9 cellular contexts compared by ENCODE assay signal in the genomic region with DNA sequence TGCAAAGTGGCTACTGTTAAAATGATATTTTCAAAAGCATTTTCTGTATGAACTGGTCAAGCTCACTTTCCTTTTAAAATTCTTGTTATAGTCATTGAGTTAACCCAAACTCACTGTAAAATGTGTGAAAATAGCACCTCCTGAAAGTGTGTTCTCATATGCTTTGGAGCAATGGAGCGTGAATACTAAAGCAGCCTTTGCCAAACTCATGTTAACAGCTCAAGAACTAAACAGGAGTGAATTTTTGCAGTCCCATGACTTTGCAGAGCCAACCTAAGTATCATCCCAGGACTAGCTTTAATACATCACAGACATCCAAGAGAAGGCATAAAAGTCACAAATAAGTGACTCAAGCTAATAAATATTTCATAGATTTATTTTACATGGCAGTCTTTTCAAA. TPM values are rescaled to one million over a fixed set of nuclear protein-coding genes. Genes with fewer than 3 reads are reported as not detected.
A peak's percentile ranks its signal among the peaks of the same experiment; 100 is the strongest.
DNase-seq lines count a peak whose midpoint lies in the region; ATAC-seq and TF ChIP-seq lines count a peak whose summit lies in the region.
"Had no signal": no experiment of that assay in that cellular context is flagged by ENCODE, and none has a peak within 500 bp of the region (broad histone marks: within the 10 kb centered on the region; RNA-seq: fewer than 3 reads in every experiment).

No MANE protein-coding gene starts in this region.

- POLR2A ChIA-PET in activated CD4-positive, alpha-beta memory T cell treated with anti-CD3 and anti-CD28 coated beads, Interleukin-2, amount 10 ng/mL, durations not matched to agents 7 days and 5 days (lab: Charles Lee), result interaction anchor here (1.5 to 4.0 kb wide), 2 partner anchors 18 to 85 kb away, joined by 3 to 25 read pairs; no protein-coding TSS in a partner anchor

- peak overlapping the region; percentile 79 for H3K4me2 ChIP-seq in GM23338

- TF ChIP-seq CTCF in GM23338 (conservative IDR thresholded peaks at IDR 0.05; ENCODE audit: low read depth in 2 of 2), result no peak

- peak overlapping the region; percentile 93 for H3K4me3 Mint-ChIP-seq in GM23338
- peak overlapping the region; percentile 57 for H3K4me3 Mint-ChIP-seq in activated CD4-positive, alpha-beta memory T cell treated with anti-CD3 and anti-CD28 coated beads, Interleukin-2, amount 10 ng/mL, durations not matched to agents 7 days and 5 days
- H3K4me3 Mint-ChIP-seq in memory B cell, result peak overlapping the region; percentile 21

- H3K27ac Mint-ChIP-seq in GM23338, result no peak overlapping the region
- no peak overlapping the region for H3K27ac Mint-ChIP-seq in activated CD4-positive, alpha-beta memory T cell treated with anti-CD3 and anti-CD28 coated beads, Interleukin-2, amount 10 ng/mL, durations not matched to agents 7 days and 5 days
- H3K27ac Mint-ChIP-seq in memory B cell, result no peak overlapping the region

- H3K4me3 ChIP-seq in GM23338, result peak overlapping the region; percentile 76

- H3K36me3 ChIP-seq in GM23338 (ENCODE audit: insufficient read depth), result no peaks in the 10 kb centered on the region

- no peaks in the 10 kb centered on the region for H3K9me3 Mint-ChIP-seq in GM23338
- no peaks in the 10 kb centered on the region for H3K9me3 Mint-ChIP-seq in activated CD4-positive, alpha-beta memory T cell treated with anti-CD3 and anti-CD28 coated beads, Interleukin-2, amount 10 ng/mL, durations not matched to agents 7 days and 5 days
- no peaks in the 10 kb centered on the region for H3K9me3 Mint-ChIP-seq in memory B cell

- H3K4me1 Mint-ChIP-seq in GM23338 (peaks cover 63% of the 10 kb centered on the region), memory B cell (peaks cover 15% of the 10 kb centered on the region)
- H3K4me1 Mint-ChIP-seq in activated CD4-positive, alpha-beta memory T cell treated with anti-CD3 and anti-CD28 coated beads, Interleukin-2, amount 10 ng/mL, durations not matched to agents 7 days and 5 days, result peaks cover 49% of the 10 kb centered on the region

- peaks cover 68% of the 10 kb centered on the region for H3K79me2 ChIP-seq in GM23338 (replicated peaks; ENCODE audit: insufficient read depth)

- H3K9me2 ChIP-seq in GM23338 (ENCODE audit: insufficient read depth), result no peaks in the 10 kb centered on the region

- no peak overlapping the region for H3K27ac ChIP-seq in GM23338 (ENCODE audit: low read depth)

- peaks cover 56% of the 10 kb centered on the region for H3K4me1 ChIP-seq in GM23338 (ENCODE audit: insufficient read depth)

- H3K36me3 Mint-ChIP-seq in GM23338 (ENCODE audit: low read depth) (no peaks in the 10 kb centered on the region; the same call in 2 of the 3 replicates), memory B cell (no peaks in the 10 kb centered on the region)
- peaks cover 5% of the 10 kb centered on the region for H3K36me3 Mint-ChIP-seq in activated CD4-positive, alpha-beta memory T cell treated with anti-CD3 and anti-CD28 coated beads, Interleukin-2, amount 10 ng/mL, durations not matched to agents 7 days and 5 days (ENCODE audit: low read depth)

- DNase-seq in EH (ENCODE audit: low read depth), result peak; percentile 23
- DNase-seq in GM23338 (ENCODE audit: low spot score), result no peak
- no peak for DNase-seq in activated CD4-positive, alpha-beta memory T cell treated with anti-CD3 and anti-CD28 coated beads, Interleukin-2, amount 10 ng/mL, durations not matched to agents 7 days and 5 days
- no peak for DNase-seq in memory B cell (ENCODE audit: low spot score in 2 of 2)
- DNase-seq in NCI-H345 (lab: John Stamatoyannopoulos, UW), result no peak
- DNase-seq in NCI-H510A (lab: John Stamatoyannopoulos, UW), result no peak
- DNase-seq: T-helper 9 cell had no signal

- no peaks in the 10 kb centered on the region for H3F3A ChIP-seq in GM23338 (replicated peaks; ENCODE audit: low read depth)

- peaks cover 8% of the 10 kb centered on the region for H4K20me1 ChIP-seq in GM23338 (replicated peaks; ENCODE audit: insufficient read depth)

- no peaks in the 10 kb centered on the region for H3K27me3 ChIP-seq in GM23338 (ENCODE audit: insufficient read depth)

- H2AFZ ChIP-seq in GM23338, result no peak overlapping the region

- ATAC-seq in GM23338, result no peak
- ATAC-seq in memory B cell (ENCODE audit: low read depth), result no peak
- no peak for ATAC-seq in HG02588 (IDR thresholded peaks at IDR 0.05; ENCODE audit: unreplicated experiment)
- ATAC-seq in HG02973 (IDR thresholded peaks at IDR 0.05; ENCODE audit: unreplicated experiment), result no peak

- CTCF ChIA-PET in activated CD4-positive, alpha-beta memory T cell treated with anti-CD3 and anti-CD28 coated beads, Interleukin-2, amount 10 ng/mL, durations not matched to agents 7 days and 5 days (lab: Charles Lee), result no interaction called here

- no peaks in the 10 kb centered on the region for H3K27me3 Mint-ChIP-seq in GM23338 (ENCODE audit: insufficient read depth, low read depth, poor library complexity)
- no peaks in the 10 kb centered on the region for H3K27me3 Mint-ChIP-seq in activated CD4-positive, alpha-beta memory T cell treated with anti-CD3 and anti-CD28 coated beads, Interleukin-2, amount 10 ng/mL, durations not matched to agents 7 days and 5 days
- no peaks in the 10 kb centered on the region for H3K27me3 Mint-ChIP-seq in memory B cell

TF ChIP-seq in GM23338, 12 proteins besides CTCF, POLR2A, EP300 and RAD21:
- no peak for TF ChIP-seq CREB1 (CRISPR knock-in tag; IDR thresholded peaks at IDR 0.05; ENCODE audit: low read depth)
- TF ChIP-seq, protein P1, sequence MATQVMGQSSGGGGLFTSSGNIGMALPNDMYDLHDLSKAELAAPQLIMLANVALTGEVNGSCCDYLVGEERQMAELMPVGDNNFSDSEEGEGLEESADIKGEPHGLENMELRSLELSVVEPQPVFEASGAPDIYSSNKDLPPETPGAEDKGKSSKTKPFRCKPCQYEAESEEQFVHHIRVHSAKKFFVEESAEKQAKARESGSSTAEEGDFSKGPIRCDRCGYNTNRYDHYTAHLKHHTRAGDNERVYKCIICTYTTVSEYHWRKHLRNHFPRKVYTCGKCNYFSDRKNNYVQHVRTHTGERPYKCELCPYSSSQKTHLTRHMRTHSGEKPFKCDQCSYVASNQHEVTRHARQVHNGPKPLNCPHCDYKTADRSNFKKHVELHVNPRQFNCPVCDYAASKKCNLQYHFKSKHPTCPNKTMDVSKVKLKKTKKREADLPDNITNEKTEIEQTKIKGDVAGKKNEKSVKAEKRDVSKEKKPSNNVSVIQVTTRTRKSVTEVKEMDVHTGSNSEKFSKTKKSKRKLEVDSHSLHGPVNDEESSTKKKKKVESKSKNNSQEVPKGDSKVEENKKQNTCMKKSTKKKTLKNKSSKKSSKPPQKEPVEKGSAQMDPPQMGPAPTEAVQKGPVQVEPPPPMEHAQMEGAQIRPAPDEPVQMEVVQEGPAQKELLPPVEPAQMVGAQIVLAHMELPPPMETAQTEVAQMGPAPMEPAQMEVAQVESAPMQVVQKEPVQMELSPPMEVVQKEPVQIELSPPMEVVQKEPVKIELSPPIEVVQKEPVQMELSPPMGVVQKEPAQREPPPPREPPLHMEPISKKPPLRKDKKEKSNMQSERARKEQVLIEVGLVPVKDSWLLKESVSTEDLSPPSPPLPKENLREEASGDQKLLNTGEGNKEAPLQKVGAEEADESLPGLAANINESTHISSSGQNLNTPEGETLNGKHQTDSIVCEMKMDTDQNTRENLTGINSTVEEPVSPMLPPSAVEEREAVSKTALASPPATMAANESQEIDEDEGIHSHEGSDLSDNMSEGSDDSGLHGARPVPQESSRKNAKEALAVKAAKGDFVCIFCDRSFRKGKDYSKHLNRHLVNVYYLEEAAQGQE (IDR thresholded peaks at IDR 0.05; ENCODE audit: unreplicated experiment), result no peak

RNA-seq across cellular contexts. Expression of gene AMMECR1, which starts 2.3 kb away (rescaled TPM):
- total RNA-seq in GM23338 (2014; rRNA removed; shearing (Covaris generic)), result 31.3 and 32.5 TPM in 2 replicates
- polyA plus RNA-seq in GM23338 (2016; fragmentation: Nextera tagmentation; extraction: Ambion mirVana), result 12.4 and 16.9 TPM in 2 replicates
- 10 to 100 TPM; 12.6 to 12.8 TPM for total RNA-seq in activated CD4-positive, alpha-beta memory T cell treated with anti-CD3 and anti-CD28 coated beads, Interleukin-2, amount 10 ng/mL, durations not matched to agents 7 days and 5 days

RNA-seq across cellular contexts. Expression of gene RTL9, which starts 43.1 kb away (rescaled TPM):
- total RNA-seq in GM23338 (2014; rRNA removed; shearing (Covaris generic)), result 0.19 and 0.31 TPM in 2 replicates
- not detected in 2 replicates for polyA plus RNA-seq in GM23338 (2016; fragmentation: Nextera tagmentation; extraction: Ambion mirVana)
- total RNA-seq in activated CD4-positive, alpha-beta memory T cell treated with anti-CD3 and anti-CD28 coated beads, Interleukin-2, amount 10 ng/mL, durations not matched to agents 7 days and 5 days, result not detected

Comparison
In these comparisons a context has a peak if more than half of its experiments do, and no peak if none do; other contexts are left out.
1. H3K4me3 Mint-ChIP-seq: peak in every context shown above with its lines; median percentile 93 in GM23338; 57 in activated CD4-positive, alpha-beta memory T cell treated with anti-CD3 and anti-CD28 coated beads, Interleukin-2, amount 10 ng/mL, durations not matched to agents 7 days and 5 days; 21 in memory B cell.